In genomic region chr13:111461445-111462149, GRCh38 we compare ENCODE assay signal across 19 cellular contexts.
"Had no signal": no experiment of that assay in that cellular context is flagged by ENCODE, and none has a peak within 500 bp of the region (broad histone marks: within the 10 kb centered on the region; RNA-seq: fewer than 3 reads in every experiment).

No MANE protein-coding gene starts in this region.

- H3K4me3 Mint-ChIP-seq: activated B cell treated with CpG ODN at 0.5 μM for 24 hours; activated naive CD4-positive, alpha-beta T cell treated with anti-CD3 and anti-CD28 coated beads, Interleukin-2, amount 50 U/mL, for 24 hours; activated T-cell treated with anti-CD3 and anti-CD28 coated beads, Interleukin-2, amount 50 U/mL, for 4 hours; T-helper 2 cell treated with Interferon-gamma antibody and Interleukin-4, amounts not matched to agents 5 μg/mL and 100 μg/mL, for 36 hours; type B pancreatic cell had no signal

- H3K27ac ChIP-seq: adrenal gland, colonic mucosa, esophagus muscularis mucosa, left lung, suprapubic skin had no signal

- H3K27me3 ChIP-seq: colonic mucosa had no signal

- DNase-seq: activated B cell treated with CpG ODN at 0.5 μM for 24 hours; activated CD4-positive, alpha-beta T cell treated with anti-CD3 and anti-CD28 coated beads, Interleukin-2, amount 50 U/mL, for 1 hour; activated effector memory CD4-positive, alpha-beta T cell treated with anti-CD3 and anti-CD28 coated beads, Interleukin-2, amount 50 U/mL, for 16 hours; activated T-cell treated with anti-CD3 and anti-CD28 coated beads, Interleukin-2, amount 50 U/mL, for 4 hours; caudate nucleus; colonic mucosa; left lung; mammary epithelial cell; naive B cell; posterior cingulate gyrus; stimulated activated CD4-positive, alpha-beta T cell treated with anti-CD3 and anti-CD28 coated beads, Interleukin-2, amount 100 ng/mL, for 48 hours; stimulated activated naive CD4-positive, alpha-beta T cell treated with Interleukin-2 at 50 U/mL for 16 hours had no signal

- H3K4me1 ChIP-seq: adrenal gland, colonic mucosa, left lung, suprapubic skin had no signal

- FAIRE-seq: keratinocyte had no signal

- H3K9me3 Mint-ChIP-seq: activated B cell treated with CpG ODN at 0.5 μM for 24 hours; activated naive CD4-positive, alpha-beta T cell treated with anti-CD3 and anti-CD28 coated beads, Interleukin-2, amount 50 U/mL, for 24 hours; activated T-cell treated with anti-CD3 and anti-CD28 coated beads, Interleukin-2, amount 50 U/mL, for 4 hours; T-helper 2 cell treated with Interferon-gamma antibody and Interleukin-4, amounts not matched to agents 5 μg/mL and 100 μg/mL, for 36 hours; type B pancreatic cell had no signal

- H3K27ac Mint-ChIP-seq: activated B cell treated with CpG ODN at 0.5 μM for 24 hours; activated naive CD4-positive, alpha-beta T cell treated with anti-CD3 and anti-CD28 coated beads, Interleukin-2, amount 50 U/mL, for 24 hours; naive B cell; T-helper 2 cell treated with Interferon-gamma antibody and Interleukin-4, amounts not matched to agents 5 μg/mL and 100 μg/mL, for 36 hours; type B pancreatic cell had no signal

- H3K9me3 ChIP-seq: adrenal gland, colonic mucosa, left lung, suprapubic skin had no signal

- H3K4me3 ChIP-seq: adrenal gland, colonic mucosa, esophagus muscularis mucosa, left lung, suprapubic skin had no signal

- H3K36me3 ChIP-seq: adrenal gland, colonic mucosa, esophagus muscularis mucosa, left lung, suprapubic skin had no signal

- H3K36me3 Mint-ChIP-seq: activated naive CD4-positive, alpha-beta T cell treated with anti-CD3 and anti-CD28 coated beads, Interleukin-2, amount 50 U/mL, for 24 hours; naive B cell; type B pancreatic cell had no signal
